In the genomic region with DNA sequence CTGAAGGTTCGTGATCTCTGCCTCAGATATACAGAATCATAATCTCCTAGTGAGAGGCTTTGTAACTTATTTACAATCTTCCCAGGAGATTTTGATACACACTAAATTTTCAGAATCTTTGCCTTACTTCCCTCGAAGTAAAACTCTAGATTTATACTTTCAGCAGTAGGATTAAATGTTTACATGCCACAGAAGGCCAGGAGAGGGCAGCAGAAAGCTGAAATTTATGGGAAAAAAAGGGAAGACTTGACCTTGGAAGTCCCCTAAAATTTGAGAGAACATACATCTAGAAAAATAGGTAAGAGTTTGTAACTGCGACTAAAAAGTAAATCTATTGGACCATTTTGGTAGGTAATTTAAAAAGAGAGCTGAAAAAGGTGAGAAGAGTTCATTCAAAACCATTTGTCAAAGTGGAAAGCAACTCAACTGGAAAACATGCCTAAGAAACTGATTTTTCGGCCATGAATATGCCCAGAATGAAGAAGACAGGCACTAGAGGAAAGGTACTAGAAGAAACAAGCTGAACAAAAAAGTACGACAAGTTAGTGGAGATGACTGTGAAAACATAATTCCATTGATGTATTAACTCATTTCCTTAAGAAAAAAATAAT, we compare ENCODE assay signal across 9 cellular contexts.
DNase-seq lines count a peak whose midpoint lies in the region; ATAC-seq, FAIRE-seq and TF ChIP-seq lines count a peak whose summit lies in the region.
"Had no signal": no experiment of that assay in that cellular context is flagged by ENCODE, and none has a peak within 500 bp of the region (broad histone marks: within the 10 kb centered on the region; RNA-seq: fewer than 3 reads in every experiment).

No MANE protein-coding gene starts in this region.

- no peak overlapping the region for H2AFZ ChIP-seq in HepG2 (ENCODE audit: low read length)

- in situ Hi-C loops in HepG2 (cut with HindIII; ENCODE audit: extremely low pct_ligation_motif_present, low pct_unique_long_range_greater_than_20kb): loop anchor here (25.0 kb wide), 1 partner anchor 1245 kb away; no protein-coding TSS in a partner anchor

- H3K36me3 Mint-ChIP-seq in activated B cell treated with CpG ODN at 0.5 μM for 24 hours (ENCODE audit: low read depth): no peaks in the 10 kb centered on the region
- no peaks in the 10 kb centered on the region for H3K36me3 Mint-ChIP-seq in activated T-helper 1 cell treated with anti-CD3 and anti-CD28 coated beads, Interleukin-12 subunit alpha, Interleukin-12 subunit beta, Interleukin-2, Interleukin-4 antibody, amounts not matched to agents 30 ng/mL and 10 ng/mL and 1 ng/mL, durations not matched to agents 14 hours and 24 hours and 36 hours (ENCODE audit: low read depth)

- POLR2A ChIA-PET in activated B cell treated with CpG ODN at 0.5 μM for 24 hours (lab: Charles Lee): no interaction called here
- POLR2A ChIA-PET in HepG2 (lab: Yijun Ruan, JAX): no interaction called here

- peak; percentile 37 for ATAC-seq in activated B cell treated with CpG ODN at 0.5 μM for 24 hours (ENCODE audit: low read depth)
- no peak for ATAC-seq in HepG2

- peak; percentile 7 for DNase-seq in GM03348 (ENCODE audit: low spot score)
- peak; percentile 52 to 55 for DNase-seq in Kasumi-1 (lab: John Stamatoyannopoulos, UW)
- no peak for DNase-seq in activated B cell treated with CpG ODN at 0.5 μM for 24 hours
- DNase-seq in HepG2 (ENCODE audit: low spot score): peak; percentile 9
- no peak for DNase-seq in stimulated activated CD4-positive, alpha-beta T cell treated with anti-CD3 and anti-CD28 coated beads, Interleukin-4, amount 100 ng/mL, for 1 hour
- DNase-seq in lower leg skin (ENCODE audit: low spot score in 2 of 2): no peak
- no peak for DNase-seq in activated T-helper 1 cell treated with anti-CD3 and anti-CD28 coated beads, Interleukin-12 subunit alpha, Interleukin-12 subunit beta, Interleukin-2, Interleukin-4 antibody, amounts not matched to agents 30 ng/mL and 10 ng/mL and 1 ng/mL, durations not matched to agents 14 hours and 24 hours and 36 hours (ENCODE audit: low spot score)
- no peak for DNase-seq in prostate gland (ENCODE audit: low spot score)

- no peak for FAIRE-seq in HepG2 (lab: Jason Lieb, UNC)

- peaks cover 5% of the 10 kb centered on the region for H3K4me1 Mint-ChIP-seq in activated B cell treated with CpG ODN at 0.5 μM for 24 hours
- H3K4me1 Mint-ChIP-seq in activated T-helper 1 cell treated with anti-CD3 and anti-CD28 coated beads, Interleukin-12 subunit alpha, Interleukin-12 subunit beta, Interleukin-2, Interleukin-4 antibody, amounts not matched to agents 30 ng/mL and 10 ng/mL and 1 ng/mL, durations not matched to agents 14 hours and 24 hours and 36 hours (ENCODE audit: low read depth): no peaks in the 10 kb centered on the region

- CTCF ChIA-PET in activated B cell treated with CpG ODN at 0.5 μM for 24 hours (lab: Charles Lee) (interaction anchor here (0.8 to 3.6 kb wide), 5 partner anchors 19 to 1389 kb away, joined by 3 to 21 read pairs (median 3); no protein-coding TSS in a partner anchor), HepG2 (lab: Yijun Ruan, JAX; ENCODE audit: low intra/inter-chr PET ratio, low total read pairs) (interaction anchor here (1.4 to 2.9 kb wide), 2 partner anchors 481 to 1256 kb away, joined by 4 to 16 read pairs; no protein-coding TSS in a partner anchor)

- 3% methylated on average over 5 of the region's 5 CpGs for WGBS in HepG2 (ENCODE audit: low lambda C conversion rate)
- WGBS in lower leg skin, 2 donors: 50 to 57% methylated on average over 5 of the region's 5 CpGs
- 55% methylated on average over 5 of the region's 5 CpGs for WGBS in prostate gland

- H3K4me1 ChIP-seq in HepG2 (ENCODE audit: insufficient read depth, low read length) (no peaks in the 10 kb centered on the region), prostate gland (replicated peaks) (no peaks in the 10 kb centered on the region)
- H3K4me1 ChIP-seq: SJSA1 had no signal

- no peaks in the 10 kb centered on the region for H3K27me3 ChIP-seq in HepG2 (ENCODE audit: control insufficient read depth in 1 of 2, insufficient read depth in 2 of 2, low read length in 2 of 2)
- H3K27me3 ChIP-seq in prostate gland (replicated peaks; ENCODE audit: insufficient read depth): no peaks in the 10 kb centered on the region
- H3K27me3 ChIP-seq: SJSA1 had no signal

- H3K36me3 ChIP-seq in HepG2 (replicated peaks in 1 of 2; ENCODE audit: control insufficient read depth in 1 of 2, insufficient read depth in 2 of 2, low read length in 2 of 2) (no peaks in the 10 kb centered on the region), prostate gland (no peaks in the 10 kb centered on the region)
- H3K36me3 ChIP-seq: SJSA1 had no signal

- no TSS peak for BruUV-seq in HepG2 (replicated peaks; lab: Mats Ljungman, UMichigan)

- no peaks in the 10 kb centered on the region for H3K79me2 ChIP-seq in HepG2 (ENCODE audit: insufficient read depth, low read length)

- H3K9me3 ChIP-seq in HepG2 (ENCODE audit: low read length) (no peaks in the 10 kb centered on the region), prostate gland (no peaks in the 10 kb centered on the region)
- H3K9me3 ChIP-seq: SJSA1 had no signal

- H3K27me3 Mint-ChIP-seq in activated B cell treated with CpG ODN at 0.5 μM for 24 hours: no peaks in the 10 kb centered on the region
- no peaks in the 10 kb centered on the region for H3K27me3 Mint-ChIP-seq in activated T-helper 1 cell treated with anti-CD3 and anti-CD28 coated beads, Interleukin-12 subunit alpha, Interleukin-12 subunit beta, Interleukin-2, Interleukin-4 antibody, amounts not matched to agents 30 ng/mL and 10 ng/mL and 1 ng/mL, durations not matched to agents 14 hours and 24 hours and 36 hours (ENCODE audit: insufficient read depth)

- H3K4me3 Mint-ChIP-seq in activated B cell treated with CpG ODN at 0.5 μM for 24 hours: no peak overlapping the region
- no peak overlapping the region for H3K4me3 Mint-ChIP-seq in activated T-helper 1 cell treated with anti-CD3 and anti-CD28 coated beads, Interleukin-12 subunit alpha, Interleukin-12 subunit beta, Interleukin-2, Interleukin-4 antibody, amounts not matched to agents 30 ng/mL and 10 ng/mL and 1 ng/mL, durations not matched to agents 14 hours and 24 hours and 36 hours

- no peak overlapping the region for H3K9ac ChIP-seq in HepG2 (ENCODE audit: insufficient read depth, low read depth, low read length)

- no peak for TF ChIP-seq RAD21 in HepG2 (CRISPR knock-in tag; IDR thresholded peaks at IDR 0.05)

- intact Hi-C loops in activated B cell treated with CpG ODN at 0.5 μM for 24 hours (cut with micrococcal nuclease) (loop anchor here (1.0 kb wide), 2 partner anchors 1256 to 1389 kb away; no protein-coding TSS in a partner anchor), HepG2 (cut with micrococcal nuclease; ENCODE audit: unreplicated experiment) (loop anchor here (1.0 kb wide), 1 partner anchor 481 kb away; no protein-coding TSS in a partner anchor), lower leg skin (cut with DNase I; ENCODE audit: low total_unique reads) (no loop called here), prostate gland (cut with DNase I) (no loop called here)
- intact Hi-C loops in activated T-helper 1 cell treated with anti-CD3 and anti-CD28 coated beads, Interleukin-12 subunit alpha, Interleukin-12 subunit beta, Interleukin-2, Interleukin-4 antibody, amounts not matched to agents 30 ng/mL and 10 ng/mL and 1 ng/mL, durations not matched to agents 14 hours and 24 hours and 36 hours (cut with micrococcal nuclease): no loop called here

- TF ChIP-seq POLR2A in HepG2 (IDR thresholded peaks at IDR 0.05; ENCODE audit: insufficient read depth in 1 of 2, low read depth in 2 of 2, low read length in 2 of 2) (no peak), lower leg skin (IDR thresholded peaks at IDR 0.05) (no peak), prostate gland (IDR thresholded peaks at IDR 0.05) (no peak)

- H3K4me2 ChIP-seq in HepG2 (ENCODE audit: low read depth, low read length): no peak overlapping the region

- TF ChIP-seq EP300 in HepG2 (IDR thresholded peaks at IDR 0.05; ENCODE audit: low read depth in 2 of 2, low read length in 2 of 2) (no peak), HepG2 (CRISPR knock-in tag; IDR thresholded peaks at IDR 0.05; ENCODE audit: borderline replicate concordance) (no peak)

- H3K4me3 ChIP-seq in HepG2 (replicated peaks in 1 of 3; ENCODE audit: insufficient read depth in 1 of 3, low read depth in 2 of 3, low read length in 3 of 3): no peak overlapping the region
- no peak overlapping the region for H3K4me3 ChIP-seq in lower leg skin (ENCODE audit: low read depth, poor library complexity, severe bottlenecking)
- H3K4me3 ChIP-seq in prostate gland: no peak overlapping the region
- H3K4me3 ChIP-seq: SJSA1 had no signal

- no peaks in the 10 kb centered on the region for H4K20me1 ChIP-seq in HepG2 (ENCODE audit: insufficient read depth, low read length)

- H3K27ac ChIP-seq in HepG2 (ENCODE audit: extremely low read length, insufficient read depth, low read length) (no peak overlapping the region), prostate gland (no peak overlapping the region)
- H3K27ac ChIP-seq: SJSA1 had no signal

- no peak overlapping the region for H3K27ac Mint-ChIP-seq in activated B cell treated with CpG ODN at 0.5 μM for 24 hours
- H3K27ac Mint-ChIP-seq in activated T-helper 1 cell treated with anti-CD3 and anti-CD28 coated beads, Interleukin-12 subunit alpha, Interleukin-12 subunit beta, Interleukin-2, Interleukin-4 antibody, amounts not matched to agents 30 ng/mL and 10 ng/mL and 1 ng/mL, durations not matched to agents 14 hours and 24 hours and 36 hours: no peak overlapping the region

- H3K9me3 Mint-ChIP-seq in activated B cell treated with CpG ODN at 0.5 μM for 24 hours: no peaks in the 10 kb centered on the region
- no peaks in the 10 kb centered on the region for H3K9me3 Mint-ChIP-seq in activated T-helper 1 cell treated with anti-CD3 and anti-CD28 coated beads, Interleukin-12 subunit alpha, Interleukin-12 subunit beta, Interleukin-2, Interleukin-4 antibody, amounts not matched to agents 30 ng/mL and 10 ng/mL and 1 ng/mL, durations not matched to agents 14 hours and 24 hours and 36 hours

- TF ChIP-seq CTCF in activated B cell treated with CpG ODN at 0.5 μM for 24 hours (IDR thresholded peaks at IDR 0.05) (no peak), HepG2 (CRISPR knock-in tag; IDR thresholded peaks at IDR 0.05) (peak; percentile 49), lower leg skin (IDR thresholded peaks at IDR 0.05) (no peak), prostate gland (IDR thresholded peaks at IDR 0.05) (peak in 1 of 4 experiments; percentile 25)

TF ChIP-seq in HepG2, 621 proteins besides CTCF, POLR2A, EP300 and RAD21 (continues in another document):
- TF ChIP-seq, protein P1, sequence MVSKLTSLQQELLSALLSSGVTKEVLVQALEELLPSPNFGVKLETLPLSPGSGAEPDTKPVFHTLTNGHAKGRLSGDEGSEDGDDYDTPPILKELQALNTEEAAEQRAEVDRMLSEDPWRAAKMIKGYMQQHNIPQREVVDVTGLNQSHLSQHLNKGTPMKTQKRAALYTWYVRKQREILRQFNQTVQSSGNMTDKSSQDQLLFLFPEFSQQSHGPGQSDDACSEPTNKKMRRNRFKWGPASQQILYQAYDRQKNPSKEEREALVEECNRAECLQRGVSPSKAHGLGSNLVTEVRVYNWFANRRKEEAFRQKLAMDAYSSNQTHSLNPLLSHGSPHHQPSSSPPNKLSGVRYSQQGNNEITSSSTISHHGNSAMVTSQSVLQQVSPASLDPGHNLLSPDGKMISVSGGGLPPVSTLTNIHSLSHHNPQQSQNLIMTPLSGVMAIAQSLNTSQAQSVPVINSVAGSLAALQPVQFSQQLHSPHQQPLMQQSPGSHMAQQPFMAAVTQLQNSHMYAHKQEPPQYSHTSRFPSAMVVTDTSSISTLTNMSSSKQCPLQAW (CRISPR knock-in tag; IDR thresholded peaks at IDR 0.05): no peak

Comparison
In these comparisons a context has a peak if more than half of its experiments do, and no peak if none do; other contexts are left out.
1. DNase-seq: peak in GM03348 (single experiment), Kasumi-1 (2 of 2) and HepG2 (single experiment); none in activated B cell treated with CpG ODN at 0.5 μM for 24 hours (single experiment), stimulated activated CD4-positive, alpha-beta T cell treated with anti-CD3 and anti-CD28 coated beads, Interleukin-4, amount 100 ng/mL, for 1 hour (single experiment), lower leg skin (0 of 2), activated T-helper 1 cell treated with anti-CD3 and anti-CD28 coated beads, Interleukin-12 subunit alpha, Interleukin-12 subunit beta, Interleukin-2, Interleukin-4 antibody, amounts not matched to agents 30 ng/mL and 10 ng/mL and 1 ng/mL, durations not matched to agents 14 hours and 24 hours and 36 hours (single experiment) and prostate gland (single experiment).
2. intact Hi-C loops: an anchor here in activated B cell treated with CpG ODN at 0.5 μM for 24 hours (1.0 kb wide) and HepG2 (1.0 kb wide); none called in lower leg skin, activated T-helper 1 cell treated with anti-CD3 and anti-CD28 coated beads, Interleukin-12 subunit alpha, Interleukin-12 subunit beta, Interleukin-2, Interleukin-4 antibody, amounts not matched to agents 30 ng/mL and 10 ng/mL and 1 ng/mL, durations not matched to agents 14 hours and 24 hours and 36 hours and prostate gland.